ENCODE assay signal across 11 cellular contexts in the genomic region with DNA sequence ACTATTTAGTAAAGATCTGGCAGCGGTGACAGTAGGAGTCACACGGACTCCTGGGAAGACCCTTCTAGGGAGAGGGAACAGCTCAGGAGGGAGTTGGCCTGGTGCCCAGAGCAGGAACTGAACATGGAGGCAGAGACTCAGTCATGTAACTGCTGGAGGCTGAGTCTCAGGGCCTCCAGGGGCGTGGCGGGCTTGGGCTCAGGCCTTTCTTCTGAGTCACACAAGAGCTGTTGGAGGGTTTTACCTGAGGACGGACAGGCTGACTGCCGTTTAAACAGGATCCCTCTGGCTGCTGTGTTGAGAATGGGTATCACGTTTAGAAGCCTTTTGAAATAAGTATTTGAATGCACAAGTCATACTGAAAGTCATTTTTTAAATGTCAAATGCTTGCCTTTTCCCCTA. TPM values are rescaled to one million over a fixed set of nuclear protein-coding genes. Genes with fewer than 3 reads are reported as not detected.
DNase-seq lines count a peak whose midpoint lies in the region; ATAC-seq, FAIRE-seq and TF ChIP-seq lines count a peak whose summit lies in the region.
"Had no signal": no experiment of that assay in that cellular context is flagged by ENCODE, and none has a peak within 500 bp of the region (broad histone marks: within the 10 kb centered on the region; RNA-seq: fewer than 3 reads in every experiment).

No MANE protein-coding gene starts in this region.

- H3K4me3 Mint-ChIP-seq in activated naive CD8-positive, alpha-beta T cell treated with anti-CD3 and anti-CD28 coated beads, Interleukin-2, amount 50 U/mL, for 24 hours: no peak overlapping the region
- H3K4me3 Mint-ChIP-seq in activated naive CD8-positive, alpha-beta T cell treated with anti-CD3 and anti-CD28 coated beads for 36 hours: no peak overlapping the region
- H3K4me3 Mint-ChIP-seq in stimulated activated naive B cell treated with anti-CD40 and anti-IgM and Interleukin-4, amounts not matched to agents 10 μg/mL and 1 μg/mL and 100 μg/mL, for 72 hours: no peak overlapping the region
- H3K4me3 Mint-ChIP-seq: central memory CD8-positive, alpha-beta T cell had no signal

- no peaks in the 10 kb centered on the region for H3K9me3 Mint-ChIP-seq in activated naive CD8-positive, alpha-beta T cell treated with anti-CD3 and anti-CD28 coated beads, Interleukin-2, amount 50 U/mL, for 24 hours
- H3K9me3 Mint-ChIP-seq in activated naive CD8-positive, alpha-beta T cell treated with anti-CD3 and anti-CD28 coated beads for 36 hours: no peaks in the 10 kb centered on the region
- H3K9me3 Mint-ChIP-seq in stimulated activated naive B cell treated with anti-CD40 and anti-IgM and Interleukin-4, amounts not matched to agents 10 μg/mL and 1 μg/mL and 100 μg/mL, for 72 hours: no peaks in the 10 kb centered on the region
- H3K9me3 Mint-ChIP-seq: central memory CD8-positive, alpha-beta T cell had no signal

- no peak for FAIRE-seq in bronchial epithelial cell (lab: Jason Lieb, UNC)
- FAIRE-seq: GM19239 had no signal

- no peaks in the 10 kb centered on the region for H3K27me3 ChIP-seq in bronchial epithelial cell (ENCODE audit: control insufficient read depth, insufficient read depth, low read length)

- H3K4me1 Mint-ChIP-seq in activated naive CD8-positive, alpha-beta T cell treated with anti-CD3 and anti-CD28 coated beads, Interleukin-2, amount 50 U/mL, for 24 hours: peaks cover 9% of the 10 kb centered on the region
- H3K4me1 Mint-ChIP-seq in activated naive CD8-positive, alpha-beta T cell treated with anti-CD3 and anti-CD28 coated beads for 36 hours: peaks cover 8% of the 10 kb centered on the region
- peaks cover 15 to 24% of the 10 kb centered on the region in 2 donors for H3K4me1 Mint-ChIP-seq in stimulated activated naive B cell treated with anti-CD40 and anti-IgM and Interleukin-4, amounts not matched to agents 10 μg/mL and 1 μg/mL and 100 μg/mL, for 72 hours
- H3K4me1 Mint-ChIP-seq: central memory CD8-positive, alpha-beta T cell had no signal

- TF ChIP-seq CTCF in bronchial epithelial cell (IDR thresholded peaks at IDR 0.05; ENCODE audit: insufficient read depth, low read length, severe bottlenecking): no peak

- ATAC-seq in activated naive CD8-positive, alpha-beta T cell treated with anti-CD3 and anti-CD28 coated beads, Interleukin-2, amount 50 U/mL, for 24 hours: peak; percentile 68
- peak; percentile 80 to 81 for ATAC-seq in stimulated activated naive B cell treated with anti-CD40 and anti-IgM and Interleukin-4, amounts not matched to agents 10 μg/mL and 1 μg/mL and 100 μg/mL, for 72 hours (replicated peaks)

- H3K36me3 Mint-ChIP-seq in activated naive CD8-positive, alpha-beta T cell treated with anti-CD3 and anti-CD28 coated beads, Interleukin-2, amount 50 U/mL, for 24 hours (ENCODE audit: low read depth): no peaks in the 10 kb centered on the region
- no peaks in the 10 kb centered on the region for H3K36me3 Mint-ChIP-seq in activated naive CD8-positive, alpha-beta T cell treated with anti-CD3 and anti-CD28 coated beads for 36 hours
- H3K36me3 Mint-ChIP-seq in stimulated activated naive B cell treated with anti-CD40 and anti-IgM and Interleukin-4, amounts not matched to agents 10 μg/mL and 1 μg/mL and 100 μg/mL, for 72 hours: no peaks in the 10 kb centered on the region

- H3K27ac Mint-ChIP-seq in activated naive CD8-positive, alpha-beta T cell treated with anti-CD3 and anti-CD28 coated beads, Interleukin-2, amount 50 U/mL, for 24 hours: no peak overlapping the region
- no peak overlapping the region for H3K27ac Mint-ChIP-seq in activated naive CD8-positive, alpha-beta T cell treated with anti-CD3 and anti-CD28 coated beads for 36 hours
- no peak overlapping the region for H3K27ac Mint-ChIP-seq in stimulated activated naive B cell treated with anti-CD40 and anti-IgM and Interleukin-4, amounts not matched to agents 10 μg/mL and 1 μg/mL and 100 μg/mL, for 72 hours

- no peaks in the 10 kb centered on the region for H3K36me3 ChIP-seq in bronchial epithelial cell (ENCODE audit: control insufficient read depth, insufficient read depth, low read length)

- DNase-seq in activated naive CD8-positive, alpha-beta T cell treated with anti-CD3 and anti-CD28 coated beads, Interleukin-2, amount 50 U/mL, for 24 hours: no peak
- no peak for DNase-seq in activated naive CD8-positive, alpha-beta T cell treated with anti-CD3 and anti-CD28 coated beads for 36 hours
- peak; percentile 22 for DNase-seq in NCI-H1105 (lab: John Stamatoyannopoulos, UW)
- DNase-seq in bronchial epithelial cell (ENCODE audit: low read depth): peak; percentile 95
- peak; percentile 14 for DNase-seq in stimulated activated naive B cell treated with anti-CD40 and anti-IgM and Interleukin-4, amounts not matched to agents 10 μg/mL and 1 μg/mL and 100 μg/mL, for 72 hours
- DNase-seq in middle frontal gyrus (ENCODE audit: extremely low spot score, low spot score): no peak
- DNase-seq in medulla oblongata (ENCODE audit: extremely low spot score): no peak
- DNase-seq in NCI-H187 (lab: John Stamatoyannopoulos, UW): no peak
- DNase-seq: NCI-H526 treated with DMSO at 0.1 percent for 48 hours had no signal

- H3K27me3 Mint-ChIP-seq in activated naive CD8-positive, alpha-beta T cell treated with anti-CD3 and anti-CD28 coated beads, Interleukin-2, amount 50 U/mL, for 24 hours: peaks cover 9% of the 10 kb centered on the region
- H3K27me3 Mint-ChIP-seq in activated naive CD8-positive, alpha-beta T cell treated with anti-CD3 and anti-CD28 coated beads for 36 hours: peaks cover 27% of the 10 kb centered on the region
- peaks cover 55 to 59% of the 10 kb centered on the region in 2 donors for H3K27me3 Mint-ChIP-seq in stimulated activated naive B cell treated with anti-CD40 and anti-IgM and Interleukin-4, amounts not matched to agents 10 μg/mL and 1 μg/mL and 100 μg/mL, for 72 hours

- no peak overlapping the region for H3K4me3 ChIP-seq in bronchial epithelial cell (ENCODE audit: low read depth, low read length)

RNA-seq across cellular contexts. Expression of gene ETS2, which starts 7.2 kb away (rescaled TPM):
- 10 to 100 TPM; 28.7 to 30.3 TPM for total RNA-seq in activated naive CD8-positive, alpha-beta T cell treated with anti-CD3 and anti-CD28 coated beads for 36 hours
- total RNA-seq in bronchial epithelial cell: 144 and 153 TPM in 2 replicates

Comparison
In these comparisons a context has a peak if more than half of its experiments do, and no peak if none do; other contexts are left out.
1. DNase-seq: peak in NCI-H1105 (single experiment), bronchial epithelial cell (single experiment) and stimulated activated naive B cell treated with anti-CD40 and anti-IgM and Interleukin-4, amounts not matched to agents 10 μg/mL and 1 μg/mL and 100 μg/mL, for 72 hours (single experiment); none in activated naive CD8-positive, alpha-beta T cell treated with anti-CD3 and anti-CD28 coated beads, Interleukin-2, amount 50 U/mL, for 24 hours (single experiment), activated naive CD8-positive, alpha-beta T cell treated with anti-CD3 and anti-CD28 coated beads for 36 hours (single experiment), middle frontal gyrus (single experiment), medulla oblongata (single experiment) and NCI-H187 (0 of 2).